ENCODE assay signal across 1 cellular context in the genomic region with DNA sequence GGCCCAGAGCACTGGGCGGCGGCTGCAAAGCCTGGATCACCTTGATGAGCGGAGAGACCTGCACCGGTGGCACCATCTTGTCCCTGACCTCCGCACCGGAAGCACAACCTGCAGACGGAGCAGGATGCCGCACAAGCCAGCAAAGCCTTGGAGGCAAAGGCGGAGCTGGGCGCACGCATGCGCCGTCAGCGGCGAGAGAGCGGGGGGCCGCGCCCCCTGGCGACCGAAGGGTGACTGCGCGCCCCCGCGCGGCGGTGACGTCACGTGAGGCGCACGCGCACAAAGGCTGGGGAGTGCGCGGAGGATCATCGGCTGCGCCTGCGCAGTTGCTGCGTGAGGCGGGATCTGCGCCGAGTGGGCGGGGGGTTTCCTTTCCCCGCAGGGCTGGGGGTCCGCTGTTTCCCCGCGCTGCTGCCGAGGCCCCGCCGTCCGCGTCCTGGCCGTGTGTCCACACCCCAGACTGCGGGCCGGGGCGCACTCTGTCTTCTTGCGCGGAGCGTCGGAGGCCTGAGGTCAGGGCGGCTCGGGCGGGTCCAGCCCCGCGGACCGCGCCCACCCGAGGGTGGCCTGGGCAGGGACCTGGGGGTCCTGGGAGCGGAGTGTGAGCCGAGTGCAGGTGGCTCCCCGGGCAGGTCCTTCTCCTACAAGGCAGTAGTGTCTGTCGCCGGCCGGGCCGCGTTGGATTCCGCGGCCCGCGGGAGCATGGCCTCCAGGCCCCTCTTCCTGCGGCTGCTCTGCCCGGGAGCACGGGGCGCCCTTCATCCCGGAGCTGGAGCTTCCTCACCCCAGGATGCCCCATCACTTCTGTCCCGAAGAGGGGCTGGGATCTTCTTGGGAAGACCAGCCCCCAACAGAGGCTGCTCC.
TF ChIP-seq lines count a peak whose summit lies in the region.

Gene ATP5ME, minus strand, starts transcription at position 105 of the 864 bp plus-strand sequence. Its CDS starts 29 bp downstream, at position 76.
Gene MYL5, plus strand, starts transcription at position 371 of the 864 bp plus-strand sequence. CDS start 3,485 bp downstream, outside the sequence.

TF ChIP-seq in HepG2, 621 proteins besides CTCF, POLR2A, EP300 and RAD21 (continued from another document and continues in another):
- 0 out of 2 replicates have a peak, but pooled peaks have one; percentile 17 for TF ChIP-seq PRDM10 (CRISPR knock-in tag; IDR thresholded peaks at IDR 0.05; ENCODE audit: low read depth)
- no peak for TF ChIP-seq ZNF660 (CRISPR knock-in tag; IDR thresholded peaks at IDR 0.05; ENCODE audit: borderline replicate concordance, low read depth)
- TF ChIP-seq ZFX (CRISPR knock-in tag; IDR thresholded peaks at IDR 0.05; ENCODE audit: low read depth) = peak; percentile 88
- no peak for TF ChIP-seq ZFP36L2 (CRISPR knock-in tag; IDR thresholded peaks at IDR 0.05)
- TF ChIP-seq PAF1 (CRISPR knock-in tag; IDR thresholded peaks at IDR 0.05) = no peak
- TF ChIP-seq FLYWCH1 (CRISPR knock-in tag; IDR thresholded peaks at IDR 0.05) = no peak
- peak; percentile 70 for TF ChIP-seq UBTF (CRISPR knock-in tag; IDR thresholded peaks at IDR 0.05)
- no peak for TF ChIP-seq TCF7 (IDR thresholded peaks at IDR 0.05; ENCODE audit: low read depth)
- no peak; the same call in 1 of the 2 replicates for TF ChIP-seq HOXD1 (CRISPR knock-in tag; IDR thresholded peaks at IDR 0.05)
- TF ChIP-seq, protein P1, sequence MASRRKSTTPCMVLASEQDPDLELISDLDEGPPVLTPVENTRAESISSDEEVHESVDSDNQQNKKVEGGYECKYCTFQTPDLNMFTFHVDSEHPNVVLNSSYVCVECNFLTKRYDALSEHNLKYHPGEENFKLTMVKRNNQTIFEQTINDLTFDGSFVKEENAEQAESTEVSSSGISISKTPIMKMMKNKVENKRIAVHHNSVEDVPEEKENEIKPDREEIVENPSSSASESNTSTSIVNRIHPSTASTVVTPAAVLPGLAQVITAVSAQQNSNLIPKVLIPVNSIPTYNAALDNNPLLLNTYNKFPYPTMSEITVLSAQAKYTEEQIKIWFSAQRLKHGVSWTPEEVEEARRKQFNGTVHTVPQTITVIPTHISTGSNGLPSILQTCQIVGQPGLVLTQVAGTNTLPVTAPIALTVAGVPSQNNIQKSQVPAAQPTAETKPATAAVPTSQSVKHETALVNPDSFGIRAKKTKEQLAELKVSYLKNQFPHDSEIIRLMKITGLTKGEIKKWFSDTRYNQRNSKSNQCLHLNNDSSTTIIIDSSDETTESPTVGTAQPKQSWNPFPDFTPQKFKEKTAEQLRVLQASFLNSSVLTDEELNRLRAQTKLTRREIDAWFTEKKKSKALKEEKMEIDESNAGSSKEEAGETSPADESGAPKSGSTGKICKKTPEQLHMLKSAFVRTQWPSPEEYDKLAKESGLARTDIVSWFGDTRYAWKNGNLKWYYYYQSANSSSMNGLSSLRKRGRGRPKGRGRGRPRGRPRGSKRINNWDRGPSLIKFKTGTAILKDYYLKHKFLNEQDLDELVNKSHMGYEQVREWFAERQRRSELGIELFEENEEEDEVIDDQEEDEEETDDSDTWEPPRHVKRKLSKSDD (CRISPR knock-in tag; IDR thresholded peaks at IDR 0.05; ENCODE audit: low read depth) = peak; percentile 75; the same call in 1 of the 2 replicates
- TF ChIP-seq RXRB (CRISPR knock-in tag; IDR thresholded peaks at IDR 0.05; ENCODE audit: borderline replicate concordance) = peak; percentile 37; the same call in 1 of the 2 replicates
- TF ChIP-seq TBX3 (IDR thresholded peaks at IDR 0.05; ENCODE audit: borderline replicate concordance) = no peak
- TF ChIP-seq AKNA (CRISPR knock-in tag; IDR thresholded peaks at IDR 0.05; ENCODE audit: borderline replicate concordance) = no peak
- TF ChIP-seq, protein P2, sequence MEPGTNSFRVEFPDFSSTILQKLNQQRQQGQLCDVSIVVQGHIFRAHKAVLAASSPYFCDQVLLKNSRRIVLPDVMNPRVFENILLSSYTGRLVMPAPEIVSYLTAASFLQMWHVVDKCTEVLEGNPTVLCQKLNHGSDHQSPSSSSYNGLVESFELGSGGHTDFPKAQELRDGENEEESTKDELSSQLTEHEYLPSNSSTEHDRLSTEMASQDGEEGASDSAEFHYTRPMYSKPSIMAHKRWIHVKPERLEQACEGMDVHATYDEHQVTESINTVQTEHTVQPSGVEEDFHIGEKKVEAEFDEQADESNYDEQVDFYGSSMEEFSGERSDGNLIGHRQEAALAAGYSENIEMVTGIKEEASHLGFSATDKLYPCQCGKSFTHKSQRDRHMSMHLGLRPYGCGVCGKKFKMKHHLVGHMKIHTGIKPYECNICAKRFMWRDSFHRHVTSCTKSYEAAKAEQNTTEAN (CRISPR knock-in tag; conservative IDR thresholded peaks at IDR 0.05) = no peak
- TF ChIP-seq BRD4 (CRISPR knock-in tag; IDR thresholded peaks at IDR 0.05) = peak; percentile 21; the same call in 1 of the 2 replicates
- TF ChIP-seq ZBTB7B (CRISPR knock-in tag; IDR thresholded peaks at IDR 0.05) = peak; percentile 87
- TF ChIP-seq ESRRA (CRISPR knock-in tag; IDR thresholded peaks at IDR 0.05; ENCODE audit: low read depth) = peak; percentile 72
- TF ChIP-seq HOXA3 (CRISPR knock-in tag; IDR thresholded peaks at IDR 0.05) = peak; percentile 95
- peak; percentile 42 for TF ChIP-seq TEAD3 (CRISPR knock-in tag; optimal IDR thresholded peaks at IDR 0.05; ENCODE audit: borderline replicate concordance)
- peak; percentile 59 for TF ChIP-seq WIZ (CRISPR knock-in tag; IDR thresholded peaks at IDR 0.05)
- TF ChIP-seq, protein P3, sequence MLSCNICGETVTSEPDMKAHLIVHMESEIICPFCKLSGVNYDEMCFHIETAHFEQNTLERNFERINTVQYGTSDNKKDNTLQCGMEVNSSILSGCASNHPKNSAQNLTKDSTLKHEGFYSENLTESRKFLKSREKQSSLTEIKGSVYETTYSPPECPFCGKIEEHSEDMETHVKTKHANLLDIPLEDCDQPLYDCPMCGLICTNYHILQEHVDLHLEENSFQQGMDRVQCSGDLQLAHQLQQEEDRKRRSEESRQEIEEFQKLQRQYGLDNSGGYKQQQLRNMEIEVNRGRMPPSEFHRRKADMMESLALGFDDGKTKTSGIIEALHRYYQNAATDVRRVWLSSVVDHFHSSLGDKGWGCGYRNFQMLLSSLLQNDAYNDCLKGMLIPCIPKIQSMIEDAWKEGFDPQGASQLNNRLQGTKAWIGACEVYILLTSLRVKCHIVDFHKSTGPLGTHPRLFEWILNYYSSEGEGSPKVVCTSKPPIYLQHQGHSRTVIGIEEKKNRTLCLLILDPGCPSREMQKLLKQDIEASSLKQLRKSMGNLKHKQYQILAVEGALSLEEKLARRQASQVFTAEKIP (CRISPR knock-in tag; IDR thresholded peaks at IDR 0.05; ENCODE audit: borderline replicate concordance) = no peak
- peak; percentile 86 for TF ChIP-seq ZIK1 (CRISPR knock-in tag; IDR thresholded peaks at IDR 0.05; ENCODE audit: borderline replicate concordance, low read depth)
- TF ChIP-seq ZNF281 (CRISPR knock-in tag; IDR thresholded peaks at IDR 0.05; ENCODE audit: borderline replicate concordance) = no peak; the same call in 1 of the 2 replicates
